Comparison of ENCODE assay signal across 8 cellular contexts in genomic region chr3:134372405-134373277, GRCh38. TPM values are rescaled to one million over a fixed set of nuclear protein-coding genes. Genes with fewer than 3 reads are reported as not detected.
DNase-seq lines count a peak whose midpoint lies in the region; ATAC-seq and TF ChIP-seq lines count a peak whose summit lies in the region.

No MANE protein-coding gene starts in this region.

- POLR2A ChIA-PET in CD4-positive, alpha-beta T cell (lab: Charles Lee) = no interaction called here
- POLR2A ChIA-PET in T-cell (lab: Charles Lee) = no interaction called here

- ATAC-seq in CD4-positive, alpha-beta T cell (ENCODE audit: poor library complexity) = no peak
- ATAC-seq in T-cell (replicated peaks in 1 of 4) (no peak), GM19351 (IDR thresholded peaks at IDR 0.05; ENCODE audit: unreplicated experiment) (no peak), HG03175 (IDR thresholded peaks at IDR 0.05; ENCODE audit: unreplicated experiment) (no peak)

- H3K27me3 ChIP-seq in CD4-positive, alpha-beta T cell (ENCODE audit: control insufficient read depth, insufficient read depth, low read length) = peaks cover 29% of the 10 kb centered on the region

- TF ChIP-seq CTCF in CD4-positive, alpha-beta T cell (IDR thresholded peaks at IDR 0.05) = no peak

- CTCF ChIA-PET in CD4-positive, alpha-beta T cell (lab: Charles Lee) = no interaction called here
- CTCF ChIA-PET in T-cell (lab: Charles Lee) = no interaction called here

- intact Hi-C loops in CD4-positive, alpha-beta T cell (cut with DNase I, micrococcal nuclease) = no loop called here
- intact Hi-C loops in posterior vena cava (cut with DNase I) = loop anchor here (5.0 to 10.0 kb wide), 3 partner anchors 60 to 95 kb away; no protein-coding TSS in a partner anchor

- H3K4me1 Mint-ChIP-seq in CD4-positive, alpha-beta T cell (ENCODE audit: low read depth) = peaks cover 12% of the 10 kb centered on the region
- peaks cover 10 to 14% (median 13%) of the 10 kb centered on the region in 3 donors for H3K4me1 Mint-ChIP-seq in T-cell

- H3K27ac ChIP-seq in CD4-positive, alpha-beta T cell (ENCODE audit: low read depth, low read length) = no peak overlapping the region

- no peak overlapping the region for H3K27ac Mint-ChIP-seq in CD4-positive, alpha-beta T cell
- no peak overlapping the region for H3K27ac Mint-ChIP-seq in T-cell

- H3K27me3 Mint-ChIP-seq in CD4-positive, alpha-beta T cell = peaks cover 44% of the 10 kb centered on the region
- H3K27me3 Mint-ChIP-seq in T-cell = peaks cover 18 to 41% of the 10 kb centered on the region in 2 donors

- no peaks in the 10 kb centered on the region for H3K9me3 Mint-ChIP-seq in CD4-positive, alpha-beta T cell
- no peaks in the 10 kb centered on the region for H3K9me3 Mint-ChIP-seq in T-cell

- DNase-seq in CD4-positive, alpha-beta T cell = no peak
- no peak for DNase-seq in T-cell
- DNase-seq in globus pallidus (ENCODE audit: low spot score) = peak; percentile 24
- peak; percentile 75 for DNase-seq in posterior vena cava (ENCODE audit: low spot score)
- DNase-seq in GDM1 (lab: John Stamatoyannopoulos, UW) = no peak
- no peak for DNase-seq in epidermal melanocyte (ENCODE audit: insufficient read length, low spot score)

- H3K9me3 ChIP-seq in CD4-positive, alpha-beta T cell (ENCODE audit: control insufficient read depth, low read length) = no peaks in the 10 kb centered on the region

- H3K4me3 Mint-ChIP-seq in CD4-positive, alpha-beta T cell = peak overlapping the region; percentile 38
- peak overlapping the region in 2 of 3 donors; percentile 42 to 51 for H3K4me3 Mint-ChIP-seq in T-cell

- H3K36me3 Mint-ChIP-seq in CD4-positive, alpha-beta T cell (ENCODE audit: low read depth) = no peaks in the 10 kb centered on the region
- no peaks in the 10 kb centered on the region for H3K36me3 Mint-ChIP-seq in T-cell

RNA-seq across cellular contexts. Expression of gene AMOTL2, which starts 1.6 kb away (rescaled TPM):
- total RNA-seq in CD4-positive, alpha-beta T cell = not detected
- total RNA-seq in T-cell (under 1 TPM in 3 of 5 donors, not detected in 2; 0.20 to 0.96 (median 0.76) TPM), posterior vena cava (10 to 100 TPM; 49.9 to 56.5 TPM)

Comparison
In these comparisons a context has a peak if more than half of its experiments do, and no peak if none do; other contexts are left out.
1. DNase-seq: peak in globus pallidus (single experiment) and posterior vena cava (single experiment); none in CD4-positive, alpha-beta T cell (0 of 10), T-cell (0 of 34), GDM1 (single experiment) and epidermal melanocyte (single experiment).
2. RNA of gene AMOTL2, which starts 1.6 kb away (total RNA-seq): 49.9 to 56.5 TPM in posterior vena cava; 0.20 to 0.96 TPM in T-cell and not detected in CD4-positive, alpha-beta T cell; every median in the first group is over 10 times any median in the second.
3. intact Hi-C loops: an anchor here in posterior vena cava (5.0 to 10.0 kb wide); none called in CD4-positive, alpha-beta T cell.